Comparison of ENCODE assay signal across 18 cellular contexts in genomic region chr9:5760338-5760737, GRCh38.
"Had no signal": no experiment of that assay in that cellular context is flagged by ENCODE, and none has a peak within 500 bp of the region (broad histone marks: within the 10 kb centered on the region; RNA-seq: fewer than 3 reads in every experiment).

No MANE protein-coding gene starts in this region.

- H3K4me1 Mint-ChIP-seq: mesothelial cell of epicardium had no signal

- DNase-seq: activated B cell treated with CpG ODN at 0.5 μM for 24 hours; activated gamma-delta T cell treated with Interleukin-2 at 50 U/mL for 16 hours; effector CD4-positive, alpha-beta T cell; gastrocnemius medialis; head of caudate nucleus; occipital lobe; posterior cingulate gyrus; sigmoid colon; spleen; stimulated activated CD4-positive, alpha-beta T cell treated with anti-CD3 and anti-CD28 coated beads, Interleukin-4, amount 100 ng/mL, for 4 hours; SW 1271; testis; upper lobe of left lung had no signal

- H3K27me3 Mint-ChIP-seq: activated B cell treated with CpG ODN at 0.5 μM for 24 hours; stimulated activated memory B cell treated with anti-CD40 and anti-IgM and Interleukin-4, amounts not matched to agents 10 μg/mL and 1 μg/mL and 100 μg/mL, for 72 hours had no signal

- H3K27ac ChIP-seq: gastrocnemius medialis, sigmoid colon, spleen, testis, upper lobe of left lung had no signal

- H3K4me3 ChIP-seq: gastrocnemius medialis, lung, sigmoid colon, spleen, testis, upper lobe of left lung had no signal

- H3K4me3 Mint-ChIP-seq: activated B cell treated with CpG ODN at 0.5 μM for 24 hours; mesothelial cell of epicardium; stimulated activated memory B cell treated with anti-CD40 and anti-IgM and Interleukin-4, amounts not matched to agents 10 μg/mL and 1 μg/mL and 100 μg/mL, for 72 hours had no signal

- H3K9me3 ChIP-seq: gastrocnemius medialis, sigmoid colon, spleen, testis, upper lobe of left lung had no signal

- ATAC-seq: esophagus mucosa; gastrocnemius medialis; left lobe of liver; stimulated activated memory B cell treated with anti-CD40 and anti-IgM and Interleukin-4, amounts not matched to agents 10 μg/mL and 1 μg/mL and 100 μg/mL, for 72 hours had no signal

- H3K4me1 ChIP-seq: sigmoid colon, spleen, testis, upper lobe of left lung had no signal

- H3K9me3 Mint-ChIP-seq: activated B cell treated with CpG ODN at 0.5 μM for 24 hours; mesothelial cell of epicardium; stimulated activated memory B cell treated with anti-CD40 and anti-IgM and Interleukin-4, amounts not matched to agents 10 μg/mL and 1 μg/mL and 100 μg/mL, for 72 hours had no signal

- H3K27ac Mint-ChIP-seq: activated B cell treated with CpG ODN at 0.5 μM for 24 hours; mesothelial cell of epicardium; stimulated activated memory B cell treated with anti-CD40 and anti-IgM and Interleukin-4, amounts not matched to agents 10 μg/mL and 1 μg/mL and 100 μg/mL, for 72 hours had no signal

- H3K27me3 ChIP-seq: gastrocnemius medialis, sigmoid colon, spleen, testis, upper lobe of left lung had no signal
